Comparison of ENCODE assay signal across 7 cellular contexts in the genomic region with DNA sequence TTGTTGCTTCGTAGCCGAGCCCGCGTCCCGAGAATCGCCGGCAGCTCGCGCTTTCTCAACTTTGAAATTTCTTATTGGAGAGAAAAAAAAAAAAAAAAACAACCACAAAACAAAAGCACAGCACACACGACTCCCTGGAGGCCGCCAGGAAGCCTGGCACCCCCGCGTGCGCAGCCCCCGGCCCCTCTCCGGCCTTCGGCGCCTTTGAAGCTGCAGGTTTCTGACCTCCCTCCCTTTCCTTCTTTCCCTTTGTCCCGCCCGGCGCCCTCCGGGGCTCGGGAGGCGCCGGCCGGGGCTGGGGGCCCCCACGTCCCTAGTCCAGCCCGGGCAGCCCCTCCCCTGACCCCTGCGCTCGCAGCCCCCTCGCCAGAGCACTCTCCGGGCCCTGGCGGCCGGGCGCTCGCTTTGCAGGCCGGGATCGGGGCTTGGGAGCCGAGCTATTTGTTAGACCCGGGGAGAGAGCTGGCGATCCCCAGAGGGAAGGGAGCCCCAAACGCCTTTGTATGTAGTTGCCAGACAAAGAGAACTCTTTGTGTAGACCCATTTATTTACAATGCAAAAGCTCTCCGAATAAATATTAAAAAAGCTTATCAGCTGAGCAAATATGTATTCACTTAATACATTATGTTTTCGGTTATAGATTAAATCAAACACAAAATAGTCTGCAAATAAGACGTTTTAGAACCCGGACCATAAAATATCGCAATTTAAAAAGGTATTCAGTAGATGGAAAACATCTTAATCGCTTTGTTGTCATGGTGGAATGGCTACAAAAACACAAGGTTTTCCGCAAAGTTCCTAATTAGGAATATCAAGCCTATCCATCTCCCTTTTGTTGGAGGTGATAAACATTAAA. TPM values are rescaled to one million over a fixed set of nuclear protein-coding genes. Genes with fewer than 3 reads are reported as not detected.
DNase-seq lines count a peak whose midpoint lies in the region; ATAC-seq and TF ChIP-seq lines count a peak whose summit lies in the region.

No MANE protein-coding gene starts in this region.

- DNase-seq in DMS53 treated with DMSO at 0.1 percent for 48 hours (lab: John Stamatoyannopoulos, UW; ENCODE audit: unreplicated experiment) (peak; percentile 27), LHCN-M2 (ENCODE audit: low read depth) (peak; percentile 73), foreskin melanocyte (peak; percentile 57), progenitor cell of endocrine pancreas (ENCODE audit: low spot score, unreplicated experiment) (peak; percentile 71), occipital lobe (lab: John Stamatoyannopoulos, UW) (no peak), omental fat pad (ENCODE audit: low spot score) (no peak)
- no peak for DNase-seq in activated CD4-positive, alpha-beta memory T cell treated with anti-CD3 and anti-CD28 coated beads, Interleukin-2, amount 10 ng/mL, durations not matched to agents 7 days and 5 days

- no peak for ATAC-seq in omental fat pad (ENCODE audit: low FRiP score)

- peak overlapping the region; percentile 47 for H3K27ac Mint-ChIP-seq in activated CD4-positive, alpha-beta memory T cell treated with anti-CD3 and anti-CD28 coated beads, Interleukin-2, amount 10 ng/mL, durations not matched to agents 7 days and 5 days
- H3K27ac Mint-ChIP-seq in progenitor cell of endocrine pancreas = peak overlapping the region; percentile 96

- H3K4me3 Mint-ChIP-seq in activated CD4-positive, alpha-beta memory T cell treated with anti-CD3 and anti-CD28 coated beads, Interleukin-2, amount 10 ng/mL, durations not matched to agents 7 days and 5 days = peak overlapping the region; percentile 32
- H3K4me3 Mint-ChIP-seq in progenitor cell of endocrine pancreas (ENCODE audit: low read depth) = peak overlapping the region; percentile 78

- H3K9me3 Mint-ChIP-seq in activated CD4-positive, alpha-beta memory T cell treated with anti-CD3 and anti-CD28 coated beads, Interleukin-2, amount 10 ng/mL, durations not matched to agents 7 days and 5 days = no peaks in the 10 kb centered on the region
- H3K9me3 Mint-ChIP-seq in progenitor cell of endocrine pancreas (ENCODE audit: low read depth) = no peaks in the 10 kb centered on the region

- POLR2A ChIA-PET in activated CD4-positive, alpha-beta memory T cell treated with anti-CD3 and anti-CD28 coated beads, Interleukin-2, amount 10 ng/mL, durations not matched to agents 7 days and 5 days (lab: Charles Lee) = interaction anchor here (0.5 to 2.2 kb wide), 6 partner anchors 32 to 1576 kb away, joined by 3 to 10 read pairs (median 6); partner anchors contain the start of gene ACTG1

- peaks cover 64% of the 10 kb centered on the region for H3K27me3 Mint-ChIP-seq in activated CD4-positive, alpha-beta memory T cell treated with anti-CD3 and anti-CD28 coated beads, Interleukin-2, amount 10 ng/mL, durations not matched to agents 7 days and 5 days
- peaks cover 6% of the 10 kb centered on the region for H3K27me3 Mint-ChIP-seq in progenitor cell of endocrine pancreas

- peaks cover 33% of the 10 kb centered on the region for H3K4me1 Mint-ChIP-seq in activated CD4-positive, alpha-beta memory T cell treated with anti-CD3 and anti-CD28 coated beads, Interleukin-2, amount 10 ng/mL, durations not matched to agents 7 days and 5 days
- H3K4me1 Mint-ChIP-seq in progenitor cell of endocrine pancreas (ENCODE audit: low read depth) = peaks cover 38% of the 10 kb centered on the region

- peaks cover 20% of the 10 kb centered on the region for H3K36me3 Mint-ChIP-seq in activated CD4-positive, alpha-beta memory T cell treated with anti-CD3 and anti-CD28 coated beads, Interleukin-2, amount 10 ng/mL, durations not matched to agents 7 days and 5 days (ENCODE audit: low read depth)
- H3K36me3 Mint-ChIP-seq in progenitor cell of endocrine pancreas (ENCODE audit: insufficient read depth) = peaks cover 3% of the 10 kb centered on the region

- peak; percentile 58 for TF ChIP-seq CTCF in progenitor cell of endocrine pancreas (IDR thresholded peaks at IDR 0.05; ENCODE audit: unreplicated experiment)
- TF ChIP-seq CTCF in omental fat pad (IDR thresholded peaks at IDR 0.05) = no peak

- CTCF ChIA-PET in activated CD4-positive, alpha-beta memory T cell treated with anti-CD3 and anti-CD28 coated beads, Interleukin-2, amount 10 ng/mL, durations not matched to agents 7 days and 5 days (lab: Charles Lee) = interaction anchor here (1.0 kb wide), 1 partner anchor 30 kb away, joined by 3 read pairs; no protein-coding TSS in a partner anchor

RNA-seq across cellular contexts. Expression of gene BAHCC1, which starts 2.3 kb away (rescaled TPM):
- total RNA-seq in LHCN-M2 (2014; rRNA removed) = 4.9 and 6.6 TPM in 2 replicates
- 3.6 TPM for polyA plus RNA-seq in LHCN-M2 (2012)
- under 1 TPM; 0.15 to 0.18 TPM for total RNA-seq in activated CD4-positive, alpha-beta memory T cell treated with anti-CD3 and anti-CD28 coated beads, Interleukin-2, amount 10 ng/mL, durations not matched to agents 7 days and 5 days
- total RNA-seq in progenitor cell of endocrine pancreas = 36.9 and 40.5 TPM in 2 replicates
- 7.6 TPM for total RNA-seq in occipital lobe
- total RNA-seq in omental fat pad = 10 to 100 TPM in 1 of 4 donors, 1 to 10 TPM in 3; 4.8 to 20.8 (median 7.1) TPM

Comparison
In these comparisons a context has a peak if more than half of its experiments do, and no peak if none do; other contexts are left out.
1. DNase-seq: peak in DMS53 treated with DMSO at 0.1 percent for 48 hours (single experiment), LHCN-M2 (single experiment), foreskin melanocyte (single experiment) and progenitor cell of endocrine pancreas (single experiment); none in activated CD4-positive, alpha-beta memory T cell treated with anti-CD3 and anti-CD28 coated beads, Interleukin-2, amount 10 ng/mL, durations not matched to agents 7 days and 5 days (single experiment), occipital lobe (single experiment) and omental fat pad (single experiment).